8 cellular contexts compared by ENCODE assay signal in the genomic region with DNA sequence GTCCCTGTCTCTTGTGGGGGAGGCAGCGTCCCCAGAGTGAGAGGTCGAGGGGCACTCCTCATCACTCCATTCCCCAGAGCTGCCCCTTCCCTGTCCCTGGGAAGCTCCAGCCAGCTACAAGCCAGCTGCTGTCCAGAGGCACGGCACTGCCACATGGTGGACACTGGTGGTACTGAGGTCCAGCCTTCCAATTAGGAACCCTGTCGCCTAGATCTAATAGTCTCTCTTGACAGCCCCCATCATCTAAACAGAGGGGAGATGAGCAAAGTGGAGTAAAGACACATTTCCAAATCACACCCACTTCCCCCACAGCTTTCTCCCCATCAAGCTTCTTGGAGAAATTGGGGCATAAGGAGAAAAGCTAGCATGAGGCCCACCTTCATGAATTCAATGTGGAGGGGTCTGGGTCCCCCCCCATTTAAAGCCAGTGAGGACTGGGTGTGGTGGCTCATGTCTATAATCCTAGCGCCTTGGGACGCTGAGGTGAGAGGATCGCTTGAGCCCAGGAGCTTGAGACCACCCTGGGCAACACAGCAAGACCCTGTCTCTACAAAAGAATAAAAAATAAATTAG. TPM values are rescaled to one million over a fixed set of nuclear protein-coding genes. Genes with fewer than 3 reads are reported as not detected.
DNase-seq lines count a peak whose midpoint lies in the region; ATAC-seq and TF ChIP-seq lines count a peak whose summit lies in the region.

No MANE protein-coding gene starts in this region.

- CTCF ChIA-PET in activated CD4-positive, alpha-beta memory T cell treated with anti-CD3 and anti-CD28 coated beads, Interleukin-2, amount 10 ng/mL, durations not matched to agents 7 days and 5 days (lab: Charles Lee): interaction anchor here (0.6 to 7.1 kb wide), 33 partner anchors 10 to 239 kb away, joined by 3 to 106 read pairs (median 4); partner anchors contain the start of genes DCTN2, INHBC and SHMT2

- POLR2A ChIA-PET in activated CD4-positive, alpha-beta memory T cell treated with anti-CD3 and anti-CD28 coated beads, Interleukin-2, amount 10 ng/mL, durations not matched to agents 7 days and 5 days (lab: Charles Lee): interaction anchor here (1.4 to 1.5 kb wide), 2 partner anchors 23 to 145 kb away, joined by 6 to 7 read pairs; no protein-coding TSS in a partner anchor

- WGBS in upper lobe of left lung, 2 donors: 22 to 26% methylated on average over 5 to 7 of the region's 7 CpGs

- peaks cover 0 to 12% (median 0%) of the 10 kb centered on the region in 4 donors for H3K4me1 ChIP-seq in upper lobe of left lung

- H3K9me3 Mint-ChIP-seq in activated CD4-positive, alpha-beta memory T cell treated with anti-CD3 and anti-CD28 coated beads, Interleukin-2, amount 10 ng/mL, durations not matched to agents 7 days and 5 days: no peaks in the 10 kb centered on the region
- no peaks in the 10 kb centered on the region for H3K9me3 Mint-ChIP-seq in natural killer cell treated with Interleukin-12 subunit alpha and Interleukin-12 subunit beta and Interleukin-15 and Interleukin-18, amount 100 ng/mL, for 72 hours

- no peak for TF ChIP-seq EP300 in upper lobe of left lung (IDR thresholded peaks at IDR 0.05)

- TF ChIP-seq CTCF in upper lobe of left lung (IDR thresholded peaks at IDR 0.05): peak; percentile 82 to 94 (median 88)

- no peak overlapping the region for H3K4me3 ChIP-seq in upper lobe of left lung

- no peaks in the 10 kb centered on the region for H3K36me3 Mint-ChIP-seq in activated CD4-positive, alpha-beta memory T cell treated with anti-CD3 and anti-CD28 coated beads, Interleukin-2, amount 10 ng/mL, durations not matched to agents 7 days and 5 days (ENCODE audit: low read depth)
- H3K36me3 Mint-ChIP-seq in natural killer cell treated with Interleukin-12 subunit alpha and Interleukin-12 subunit beta and Interleukin-15 and Interleukin-18, amount 100 ng/mL, for 72 hours: no peaks in the 10 kb centered on the region

- TF ChIP-seq POLR2A in upper lobe of left lung (IDR thresholded peaks at IDR 0.05) (no peak), GM18505 (IDR thresholded peaks at IDR 0.05; ENCODE audit: borderline replicate concordance, extremely low read depth, insufficient read depth, insufficient read length) (no peak)

- DNase-seq in ELR (ENCODE audit: low read depth): peak; percentile 84
- peak; percentile 72 for DNase-seq in NCI-H510A treated with DMSO at 0.1 percent for 48 hours (lab: John Stamatoyannopoulos, UW)
- peak; percentile 62 for DNase-seq in activated CD4-positive, alpha-beta memory T cell treated with anti-CD3 and anti-CD28 coated beads, Interleukin-2, amount 10 ng/mL, durations not matched to agents 7 days and 5 days
- DNase-seq in fibroblast of peridontal ligament (ENCODE audit: extremely low read depth): peak; percentile 76
- DNase-seq in natural killer cell treated with Interleukin-12 subunit alpha and Interleukin-12 subunit beta and Interleukin-15 and Interleukin-18, amount 100 ng/mL, for 72 hours (ENCODE audit: low spot score): no peak
- peak in 1 of 2 donors; percentile 84 for DNase-seq in upper lobe of left lung

- peak; percentile 47 for ATAC-seq in HG02642 (IDR thresholded peaks at IDR 0.05; ENCODE audit: poor library complexity, unreplicated experiment)
- peak; percentile 63 to 72 for ATAC-seq in natural killer cell treated with Interleukin-12 subunit alpha and Interleukin-12 subunit beta and Interleukin-15 and Interleukin-18, amount 100 ng/mL, for 72 hours
- ATAC-seq in upper lobe of left lung (ENCODE audit: low FRiP score in 2 of 2): peak; percentile 79 to 91
- no peak for ATAC-seq in GM18505 (IDR thresholded peaks at IDR 0.05; ENCODE audit: unreplicated experiment)

- H3K27me3 Mint-ChIP-seq in activated CD4-positive, alpha-beta memory T cell treated with anti-CD3 and anti-CD28 coated beads, Interleukin-2, amount 10 ng/mL, durations not matched to agents 7 days and 5 days: peaks cover 2% of the 10 kb centered on the region
- H3K27me3 Mint-ChIP-seq in natural killer cell treated with Interleukin-12 subunit alpha and Interleukin-12 subunit beta and Interleukin-15 and Interleukin-18, amount 100 ng/mL, for 72 hours: peaks cover 0 to 6% of the 10 kb centered on the region in 2 donors

- peaks cover 20% of the 10 kb centered on the region for H3K4me1 Mint-ChIP-seq in activated CD4-positive, alpha-beta memory T cell treated with anti-CD3 and anti-CD28 coated beads, Interleukin-2, amount 10 ng/mL, durations not matched to agents 7 days and 5 days
- H3K4me1 Mint-ChIP-seq in natural killer cell treated with Interleukin-12 subunit alpha and Interleukin-12 subunit beta and Interleukin-15 and Interleukin-18, amount 100 ng/mL, for 72 hours (ENCODE audit: low read depth in 2 of 2): peaks cover 5 to 8% of the 10 kb centered on the region in 2 donors

- no peaks in the 10 kb centered on the region for H3K9me3 ChIP-seq in upper lobe of left lung

- no peak overlapping the region for H3K27ac Mint-ChIP-seq in activated CD4-positive, alpha-beta memory T cell treated with anti-CD3 and anti-CD28 coated beads, Interleukin-2, amount 10 ng/mL, durations not matched to agents 7 days and 5 days
- H3K27ac Mint-ChIP-seq in natural killer cell treated with Interleukin-12 subunit alpha and Interleukin-12 subunit beta and Interleukin-15 and Interleukin-18, amount 100 ng/mL, for 72 hours: peak overlapping the region in 1 of 2 donors; percentile 66

- H3K36me3 ChIP-seq in upper lobe of left lung: no peaks in the 10 kb centered on the region

- H3K27ac ChIP-seq in upper lobe of left lung: peak overlapping the region in 1 of 4 donors; percentile 7

- no peaks in the 10 kb centered on the region for H3K27me3 ChIP-seq in upper lobe of left lung

- H3K4me3 Mint-ChIP-seq in activated CD4-positive, alpha-beta memory T cell treated with anti-CD3 and anti-CD28 coated beads, Interleukin-2, amount 10 ng/mL, durations not matched to agents 7 days and 5 days: no peak overlapping the region
- no peak overlapping the region for H3K4me3 Mint-ChIP-seq in natural killer cell treated with Interleukin-12 subunit alpha and Interleukin-12 subunit beta and Interleukin-15 and Interleukin-18, amount 100 ng/mL, for 72 hours

RNA-seq across cellular contexts. Expression of gene INHBE, which starts 2.1 kb away (rescaled TPM):
- total RNA-seq in activated CD4-positive, alpha-beta memory T cell treated with anti-CD3 and anti-CD28 coated beads, Interleukin-2, amount 10 ng/mL, durations not matched to agents 7 days and 5 days: under 1 TPM in 1 of 2 experiments, not detected in 1; 0.08 TPM
- under 1 TPM in 1 of 2 donors, not detected in 1; 0.45 TPM for total RNA-seq in natural killer cell treated with Interleukin-12 subunit alpha and Interleukin-12 subunit beta and Interleukin-15 and Interleukin-18, amount 100 ng/mL, for 72 hours
- under 1 TPM in 1 of 6 donors, not detected in 5; 0.11 TPM for total RNA-seq in upper lobe of left lung

RNA-seq across cellular contexts. Expression of gene GLI1, which starts 6.6 kb away (rescaled TPM):
- under 1 TPM; 0.30 to 0.48 TPM for total RNA-seq in activated CD4-positive, alpha-beta memory T cell treated with anti-CD3 and anti-CD28 coated beads, Interleukin-2, amount 10 ng/mL, durations not matched to agents 7 days and 5 days
- 1 to 10 TPM in 1 of 2 donors, under 1 TPM in 1; 0.61 to 1.0 TPM for total RNA-seq in natural killer cell treated with Interleukin-12 subunit alpha and Interleukin-12 subunit beta and Interleukin-15 and Interleukin-18, amount 100 ng/mL, for 72 hours
- 1 to 10 TPM in 2 of 6 donors, under 1 TPM in 2, not detected in 2; 0.69 to 3.0 (median 1.5) TPM for total RNA-seq in upper lobe of left lung

RNA-seq across cellular contexts. Expression of gene INHBC, which starts 18.4 kb away (rescaled TPM):
- total RNA-seq in activated CD4-positive, alpha-beta memory T cell treated with anti-CD3 and anti-CD28 coated beads, Interleukin-2, amount 10 ng/mL, durations not matched to agents 7 days and 5 days: not detected
- total RNA-seq in natural killer cell treated with Interleukin-12 subunit alpha and Interleukin-12 subunit beta and Interleukin-15 and Interleukin-18, amount 100 ng/mL, for 72 hours: not detected
- total RNA-seq in upper lobe of left lung: not detected

RNA-seq across cellular contexts. Expression of gene R3HDM2, which starts 22.2 kb away (rescaled TPM):
- total RNA-seq in activated CD4-positive, alpha-beta memory T cell treated with anti-CD3 and anti-CD28 coated beads, Interleukin-2, amount 10 ng/mL, durations not matched to agents 7 days and 5 days: 10 to 100 TPM; 70.2 to 71.5 TPM
- 10 to 100 TPM; 55.4 to 57.2 TPM for total RNA-seq in natural killer cell treated with Interleukin-12 subunit alpha and Interleukin-12 subunit beta and Interleukin-15 and Interleukin-18, amount 100 ng/mL, for 72 hours
- 10 to 100 TPM; 39.2 to 94.3 (median 59.2) TPM for total RNA-seq in upper lobe of left lung

RNA-seq across cellular contexts. Expression of gene ARHGAP9, which starts 26.6 kb away (rescaled TPM):
- total RNA-seq in activated CD4-positive, alpha-beta memory T cell treated with anti-CD3 and anti-CD28 coated beads, Interleukin-2, amount 10 ng/mL, durations not matched to agents 7 days and 5 days: 100 to 1,000 TPM; 171 to 188 TPM
- 100 to 1,000 TPM; 138 to 154 TPM for total RNA-seq in natural killer cell treated with Interleukin-12 subunit alpha and Interleukin-12 subunit beta and Interleukin-15 and Interleukin-18, amount 100 ng/mL, for 72 hours
- total RNA-seq in upper lobe of left lung: 100 to 1,000 TPM in 1 of 6 donors, 10 to 100 TPM in 5; 29.2 to 131 (median 43.7) TPM
